In genomic region chr5:120684749-120685415, GRCh38 we compare ENCODE assay signal across 12 cellular contexts.
A peak's percentile ranks its signal among the peaks of the same experiment; 100 is the strongest.
DNase-seq lines count a peak whose midpoint lies in the region; ATAC-seq and TF ChIP-seq lines count a peak whose summit lies in the region.
"Had no signal": no experiment of that assay in that cellular context is flagged by ENCODE, and none has a peak within 500 bp of the region (broad histone marks: within the 10 kb centered on the region; RNA-seq: fewer than 3 reads in every experiment).

No MANE protein-coding gene starts in this region.

- BruUV-seq in MCF 10A (replicated peaks; lab: Mats Ljungman, UMichigan): no TSS peak

- H3K4me1 ChIP-seq in breast epithelium: no peaks in the 10 kb centered on the region
- H3K4me1 ChIP-seq: thyroid gland had no signal

- DNase-seq in MCF 10A (ENCODE audit: unreplicated experiment): peak; percentile 18
- DNase-seq in breast epithelium (ENCODE audit: low spot score in 2 of 2): no peak
- peak; percentile 33 to 45 for DNase-seq in Kasumi-1 (lab: John Stamatoyannopoulos, UW)
- peak; percentile 11 for DNase-seq in cerebellar cortex (ENCODE audit: low spot score)
- no peak for DNase-seq in stimulated activated effector memory CD8-positive, alpha-beta T cell treated with anti-CD3 and anti-CD28 coated beads, Interleukin-12 subunit alpha, Interleukin-12 subunit beta, amount 100 ng/mL, for 72 hours (ENCODE audit: low spot score in 2 of 2)
- no peak for DNase-seq in putamen (ENCODE audit: low spot score)
- DNase-seq in activated CD4-positive, CD25-positive, alpha-beta regulatory T cell treated with anti-CD3 and anti-CD28 coated beads, Interleukin-2, amount 50 U/mL, for 72 hours: no peak
- DNase-seq in foreskin melanocyte: no peak
- DNase-seq: NCI-H2029, T-cell, thyroid gland had no signal

- H3K9me3 Mint-ChIP-seq in MCF 10A (ENCODE audit: unreplicated experiment): no peaks in the 10 kb centered on the region
- H3K9me3 Mint-ChIP-seq in stimulated activated effector memory CD8-positive, alpha-beta T cell treated with anti-CD3 and anti-CD28 coated beads, Interleukin-12 subunit alpha, Interleukin-12 subunit beta, amount 100 ng/mL, for 72 hours: peaks cover 13% of the 10 kb centered on the region

- H3K27me3 Mint-ChIP-seq in MCF 10A (ENCODE audit: insufficient read depth, unreplicated experiment): no peaks in the 10 kb centered on the region
- H3K27me3 Mint-ChIP-seq: T-cell had no signal

- H3K4me1 Mint-ChIP-seq in MCF 10A (ENCODE audit: insufficient read depth, unreplicated experiment): peaks cover 10% of the 10 kb centered on the region
- H3K4me1 Mint-ChIP-seq in stimulated activated effector memory CD8-positive, alpha-beta T cell treated with anti-CD3 and anti-CD28 coated beads, Interleukin-12 subunit alpha, Interleukin-12 subunit beta, amount 100 ng/mL, for 72 hours: no peaks in the 10 kb centered on the region
- H3K4me1 Mint-ChIP-seq: T-cell had no signal

- TF ChIP-seq CTCF in MCF 10A (IDR thresholded peaks at IDR 0.05; ENCODE audit: unreplicated experiment): no peak
- TF ChIP-seq CTCF in breast epithelium (IDR thresholded peaks at IDR 0.05): no peak

- no peak overlapping the region for H3K4me3 ChIP-seq in breast epithelium
- H3K4me3 ChIP-seq: BLaER1 treated with 17β-estradiol and CSF1 and Interleukin-3, amounts not matched to agents 10 nM and 100 nM; thyroid gland had no signal

- H3K27ac ChIP-seq in breast epithelium: no peak overlapping the region
- H3K27ac ChIP-seq: BLaER1 treated with 17β-estradiol and CSF1 and Interleukin-3, amounts not matched to agents 10 nM and 100 nM; thyroid gland had no signal

- intact Hi-C loops in MCF 10A (cut with micrococcal nuclease) (loop anchor here (1.0 to 5.0 kb wide), 7 partner anchors 68 to 1214 kb away; no protein-coding TSS in a partner anchor), breast epithelium (cut with DNase I; ENCODE audit: low total_unique reads) (no loop called here)

- no peaks in the 10 kb centered on the region for H3K9me3 ChIP-seq in breast epithelium
- H3K9me3 ChIP-seq: BLaER1 treated with 17β-estradiol and CSF1 and Interleukin-3, amounts not matched to agents 10 nM and 100 nM; thyroid gland had no signal

- peak; percentile 42 for ATAC-seq in stimulated activated effector memory CD8-positive, alpha-beta T cell treated with anti-CD3 and anti-CD28 coated beads, Interleukin-12 subunit alpha, Interleukin-12 subunit beta, amount 100 ng/mL, for 72 hours
- ATAC-seq: T-cell had no signal

- CTCF ChIA-PET in MCF 10A (lab: Yijun Ruan, JAX): interaction anchor here (0.6 kb wide), 1 partner anchor 71 kb away, joined by 4 read pairs; no protein-coding TSS in a partner anchor

- no peaks in the 10 kb centered on the region for H3K27me3 ChIP-seq in breast epithelium
- H3K27me3 ChIP-seq: BLaER1 treated with 17β-estradiol and CSF1 and Interleukin-3, amounts not matched to agents 10 nM and 100 nM; thyroid gland had no signal

- POLR2A ChIA-PET in MCF 10A (lab: Yijun Ruan, JAX): no interaction called here

- no peak overlapping the region for H3K27ac Mint-ChIP-seq in MCF 10A (ENCODE audit: low read depth, unreplicated experiment)
- no peak overlapping the region for H3K27ac Mint-ChIP-seq in stimulated activated effector memory CD8-positive, alpha-beta T cell treated with anti-CD3 and anti-CD28 coated beads, Interleukin-12 subunit alpha, Interleukin-12 subunit beta, amount 100 ng/mL, for 72 hours
- H3K27ac Mint-ChIP-seq: T-cell had no signal

- TF ChIP-seq POLR2A in breast epithelium (IDR thresholded peaks at IDR 0.05): no peak

- no peaks in the 10 kb centered on the region for H3K36me3 ChIP-seq in breast epithelium
- H3K36me3 ChIP-seq: BLaER1 treated with 17β-estradiol and CSF1 and Interleukin-3, amounts not matched to agents 10 nM and 100 nM; thyroid gland had no signal

- no peaks in the 10 kb centered on the region for H3K36me3 Mint-ChIP-seq in MCF 10A (ENCODE audit: insufficient read depth, unreplicated experiment)
- H3K36me3 Mint-ChIP-seq in stimulated activated effector memory CD8-positive, alpha-beta T cell treated with anti-CD3 and anti-CD28 coated beads, Interleukin-12 subunit alpha, Interleukin-12 subunit beta, amount 100 ng/mL, for 72 hours: no peaks in the 10 kb centered on the region
- H3K36me3 Mint-ChIP-seq: T-cell had no signal

- no peak overlapping the region for H3K4me3 Mint-ChIP-seq in MCF 10A (ENCODE audit: unreplicated experiment)
- H3K4me3 Mint-ChIP-seq in stimulated activated effector memory CD8-positive, alpha-beta T cell treated with anti-CD3 and anti-CD28 coated beads, Interleukin-12 subunit alpha, Interleukin-12 subunit beta, amount 100 ng/mL, for 72 hours: no peak overlapping the region
- H3K4me3 Mint-ChIP-seq: T-cell had no signal

Comparison
In these comparisons a context has a peak if more than half of its experiments do, and no peak if none do; other contexts are left out.
1. DNase-seq: peak in MCF 10A (single experiment), Kasumi-1 (2 of 2) and cerebellar cortex (single experiment); none in breast epithelium (0 of 2), stimulated activated effector memory CD8-positive, alpha-beta T cell treated with anti-CD3 and anti-CD28 coated beads, Interleukin-12 subunit alpha, Interleukin-12 subunit beta, amount 100 ng/mL, for 72 hours (0 of 2), putamen (single experiment), activated CD4-positive, CD25-positive, alpha-beta regulatory T cell treated with anti-CD3 and anti-CD28 coated beads, Interleukin-2, amount 50 U/mL, for 72 hours (single experiment) and foreskin melanocyte (single experiment).